Comparison of ENCODE assay signal across 17 cellular contexts in the genomic region with DNA sequence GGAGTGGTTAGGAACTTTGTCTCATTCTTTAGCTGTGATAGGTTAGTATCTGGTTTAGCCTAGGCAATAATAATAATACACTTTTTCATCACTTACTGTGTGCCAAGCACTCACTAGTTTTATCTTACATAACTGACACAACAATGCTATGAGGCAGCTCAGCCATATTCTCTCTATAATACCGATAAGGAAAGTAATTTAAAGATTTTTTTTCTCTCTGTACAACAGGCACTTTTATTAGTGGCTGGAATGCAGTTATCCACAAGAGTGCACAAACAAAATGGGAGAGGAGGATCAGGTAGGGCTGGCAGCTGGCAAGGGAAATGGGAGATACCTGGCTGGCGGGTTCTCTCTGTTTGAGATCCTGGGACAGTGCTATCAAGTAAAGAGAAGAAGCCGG.
"Had no signal": no experiment of that assay in that cellular context is flagged by ENCODE, and none has a peak within 500 bp of the region (broad histone marks: within the 10 kb centered on the region; RNA-seq: fewer than 3 reads in every experiment).

No MANE protein-coding gene starts in this region.

- DNase-seq: activated CD4-positive, alpha-beta memory T cell treated with anti-CD3 and anti-CD28 coated beads, Interleukin-2, amount 10 ng/mL, durations not matched to agents 7 days and 5 days; activated CD4-positive, alpha-beta T cell treated with anti-CD3 and anti-CD28 coated beads for 4 hours; activated effector memory CD4-positive, alpha-beta T cell treated with anti-CD3 and anti-CD28 coated beads, Interleukin-2, amount 50 U/mL, for 16 hours; activated T-cell treated with anti-CD3 and anti-CD28 coated beads, Interleukin-2, amount 50 U/mL, for 4 hours; adrenal gland; caudate nucleus; dermis blood vessel endothelial cell; endodermal cell; islet precursor cell; posterior cingulate gyrus; retina; stimulated activated CD4-positive, alpha-beta T cell treated with anti-CD3 and anti-CD28 coated beads, Interleukin-4, amount 100 ng/mL, for 1 hour; stimulated activated naive CD4-positive, alpha-beta T cell treated with Interleukin-2 at 50 U/mL for 16 hours; T-helper 2 cell had no signal

- H3K36me3 ChIP-seq: adrenal gland, suprapubic skin had no signal

- ATAC-seq: activated T-cell treated with anti-CD3 and anti-CD28 coated beads, Interleukin-2, amount 50 U/mL, for 4 hours; left lobe of liver; natural killer cell treated with Interleukin-12 subunit alpha and Interleukin-12 subunit beta and Interleukin-15 and Interleukin-18, amount 100 ng/mL, for 72 hours had no signal

- H3K9me3 ChIP-seq: adrenal gland, suprapubic skin had no signal

- H3K4me3 ChIP-seq: adrenal gland, suprapubic skin had no signal

- H3K27ac ChIP-seq: adrenal gland, suprapubic skin had no signal
